ENCODE assay signal across 8 cellular contexts in genomic region chr4:75672461-75673026, GRCh38. TPM values are rescaled to one million over a fixed set of nuclear protein-coding genes. Genes with fewer than 3 reads are reported as not detected.
DNase-seq lines count a peak whose midpoint lies in the region; ATAC-seq lines count a peak whose summit lies in the region.

No MANE protein-coding gene starts in this region.

- intact Hi-C loops in sciatic nerve (cut with DNase I): loop anchor here (10.0 kb wide), 1 partner anchor 52 kb away; the partner anchor contains the start of gene USO1

- no peaks in the 10 kb centered on the region for H3K9me3 ChIP-seq in T-helper 17 cell (ENCODE audit: control insufficient read depth, low read length, poor library complexity, severe bottlenecking)

- DNase-seq in GF-D8 (lab: John Stamatoyannopoulos, UW) (peak; percentile 9), Kasumi-1 (lab: John Stamatoyannopoulos, UW) (peak; percentile 40 to 44), T-helper 17 cell (peak; percentile 57 to 76 (median 63)), anterior cingulate cortex (lab: John Stamatoyannopoulos, UW) (peak in 56 of 58 donors; percentile 5 to 81 (median 54)), hypothalamus (lab: John Stamatoyannopoulos, UW) (peak in 48 of 51 donors; percentile 9 to 86 (median 42)), sciatic nerve (ENCODE audit: low spot score) (peak; percentile 83), amniotic stem cell (lab: John Stamatoyannopoulos, UW) (no peak)

- ATAC-seq in GM21825 (IDR thresholded peaks at IDR 0.05; ENCODE audit: unreplicated experiment) (peak; percentile 28), T-helper 17 cell (peak; percentile 26), sciatic nerve (peak; percentile 50)

- peak overlapping the region; percentile 99 for H3K4me3 Mint-ChIP-seq in T-helper 17 cell

- peak overlapping the region; percentile 100 for H3K27ac Mint-ChIP-seq in T-helper 17 cell

- H3K27me3 Mint-ChIP-seq in T-helper 17 cell: no peaks in the 10 kb centered on the region

- H3K36me3 Mint-ChIP-seq in T-helper 17 cell (ENCODE audit: low read depth): peaks cover 12% of the 10 kb centered on the region

- H3K4me1 Mint-ChIP-seq in T-helper 17 cell: peaks cover 52% of the 10 kb centered on the region

RNA-seq across cellular contexts. Expression of gene G3BP2, which starts 0.7 kb away (rescaled TPM):
- total RNA-seq in T-helper 17 cell: 100 to 1,000 TPM; 323 to 339 TPM
- total RNA-seq in sciatic nerve: 87.7 TPM

RNA-seq across cellular contexts. Expression of gene CDKL2, which starts 42.2 kb away (rescaled TPM):
- total RNA-seq in T-helper 17 cell (1 to 10 TPM in 1 of 2 donors, under 1 TPM in 1; 0.67 to 1.3 TPM), sciatic nerve (2.4 TPM)

RNA-seq across cellular contexts. Expression of gene USO1, which starts 51.8 kb away (rescaled TPM):
- total RNA-seq in T-helper 17 cell: 10 to 100 TPM; 24.0 to 27.8 TPM
- total RNA-seq in sciatic nerve: 64.1 TPM
